Comparison of ENCODE assay signal across 1 cellular context in the genomic region with DNA sequence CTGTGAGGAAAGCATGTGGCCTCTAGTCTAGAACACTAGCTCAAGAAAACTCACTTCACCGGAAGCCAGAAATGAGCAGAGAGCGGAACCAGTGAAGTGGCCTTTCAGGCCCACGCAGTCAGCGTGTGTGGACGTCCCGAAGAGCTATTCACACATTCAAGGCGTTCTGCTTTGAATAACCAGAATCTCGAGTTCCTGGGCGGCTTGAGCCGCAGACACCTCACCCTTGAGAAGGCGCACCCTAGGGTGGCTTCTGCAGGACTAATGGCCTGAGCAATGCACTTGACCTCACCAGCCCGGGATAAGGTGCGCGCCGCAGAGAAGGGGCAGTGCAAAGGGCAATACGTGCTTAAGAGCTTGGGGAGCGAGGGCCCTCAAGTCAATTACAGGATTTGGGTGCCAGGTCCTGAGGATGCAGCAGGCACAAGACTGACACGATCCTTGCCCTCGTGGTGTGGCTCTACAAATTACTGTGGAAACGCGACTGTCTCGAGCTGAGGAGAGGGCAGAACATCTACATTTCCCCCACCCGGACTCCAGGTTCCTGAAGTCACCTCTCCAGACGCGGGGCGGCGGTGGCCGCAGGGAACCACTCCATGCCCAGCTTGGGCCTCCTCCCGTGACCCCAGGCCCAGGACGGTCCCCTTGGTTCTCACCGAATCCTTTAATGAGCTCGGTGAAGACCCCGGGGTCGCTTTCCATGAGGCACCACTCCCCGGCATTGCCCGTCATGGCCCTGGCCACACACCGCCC.
A peak's percentile ranks its signal among the peaks of the same experiment; 100 is the strongest.
TF ChIP-seq lines count a peak whose summit lies in the region.

No MANE protein-coding gene starts in this region.

TF ChIP-seq in K562, 482 proteins besides CTCF, POLR2A, EP300 and RAD21 (continued from another document and continues in another):
- TF ChIP-seq, protein P1, sequence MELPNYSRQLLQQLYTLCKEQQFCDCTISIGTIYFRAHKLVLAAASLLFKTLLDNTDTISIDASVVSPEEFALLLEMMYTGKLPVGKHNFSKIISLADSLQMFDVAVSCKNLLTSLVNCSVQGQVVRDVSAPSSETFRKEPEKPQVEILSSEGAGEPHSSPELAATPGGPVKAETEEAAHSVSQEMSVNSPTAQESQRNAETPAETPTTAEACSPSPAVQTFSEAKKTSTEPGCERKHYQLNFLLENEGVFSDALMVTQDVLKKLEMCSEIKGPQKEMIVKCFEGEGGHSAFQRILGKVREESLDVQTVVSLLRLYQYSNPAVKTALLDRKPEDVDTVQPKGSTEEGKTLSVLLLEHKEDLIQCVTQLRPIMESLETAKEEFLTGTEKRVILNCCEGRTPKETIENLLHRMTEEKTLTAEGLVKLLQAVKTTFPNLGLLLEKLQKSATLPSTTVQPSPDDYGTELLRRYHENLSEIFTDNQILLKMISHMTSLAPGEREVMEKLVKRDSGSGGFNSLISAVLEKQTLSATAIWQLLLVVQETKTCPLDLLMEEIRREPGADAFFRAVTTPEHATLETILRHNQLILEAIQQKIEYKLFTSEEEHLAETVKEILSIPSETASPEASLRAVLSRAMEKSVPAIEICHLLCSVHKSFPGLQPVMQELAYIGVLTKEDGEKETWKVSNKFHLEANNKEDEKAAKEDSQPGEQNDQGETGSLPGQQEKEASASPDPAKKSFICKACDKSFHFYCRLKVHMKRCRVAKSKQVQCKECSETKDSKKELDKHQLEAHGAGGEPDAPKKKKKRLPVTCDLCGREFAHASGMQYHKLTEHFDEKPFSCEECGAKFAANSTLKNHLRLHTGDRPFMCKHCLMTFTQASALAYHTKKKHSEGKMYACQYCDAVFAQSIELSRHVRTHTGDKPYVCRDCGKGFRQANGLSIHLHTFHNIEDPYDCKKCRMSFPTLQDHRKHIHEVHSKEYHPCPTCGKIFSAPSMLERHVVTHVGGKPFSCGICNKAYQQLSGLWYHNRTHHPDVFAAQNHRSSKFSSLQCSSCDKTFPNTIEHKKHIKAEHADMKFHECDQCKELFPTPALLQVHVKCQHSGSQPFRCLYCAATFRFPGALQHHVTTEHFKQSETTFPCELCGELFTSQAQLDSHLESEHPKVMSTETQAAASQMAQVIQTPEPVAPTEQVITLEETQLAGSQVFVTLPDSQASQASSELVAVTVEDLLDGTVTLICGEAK (IDR thresholded peaks at IDR 0.05) = no peak; the same call in 1 of the 2 replicates
- TF ChIP-seq, protein P1 (CRISPR knock-in tag; IDR thresholded peaks at IDR 0.05) = peak; percentile 26; the same call in 1 of the 2 replicates
- TF ChIP-seq ZNF436 (CRISPR knock-in tag; IDR thresholded peaks at IDR 0.05) (peak; percentile 71; the same call in 1 of the 2 replicates), SLC30A9 (CRISPR knock-in tag; IDR thresholded peaks at IDR 0.05) (no peak), FOXJ3 (CRISPR knock-in tag; IDR thresholded peaks at IDR 0.05) (no peak), ZNF253 (CRISPR knock-in tag; conservative IDR thresholded peaks at IDR 0.05) (no peak), LCOR (CRISPR knock-in tag; IDR thresholded peaks at IDR 0.05) (peak; percentile 64; the same call in 1 of the 2 replicates), SRF (CRISPR knock-in tag; IDR thresholded peaks at IDR 0.05) (peak; percentile 20 to 27; a peak in 1 of 4 replicates), NFIC (IDR thresholded peaks at IDR 0.05) (no peak), ZNF644 (tag; IDR thresholded peaks at IDR 0.05; ENCODE audit: low read depth) (no peak), ZNF384 (IDR thresholded peaks at IDR 0.05; ENCODE audit: low read depth, low read length) (no peak), RB1 (IDR thresholded peaks at IDR 0.05; ENCODE audit: low read depth) (no peak), SNRNP70 (optimal IDR thresholded peaks at IDR 0.05; ENCODE audit: low read depth, low read length) (no peak), TEAD1 (CRISPR knock-in tag; IDR thresholded peaks at IDR 0.05) (0 out of 4 replicates have a peak, but pooled peaks of 1 of the 2 experiments have one; percentile 60), ZBTB1 (CRISPR knock-in tag; IDR thresholded peaks at IDR 0.05; ENCODE audit: borderline replicate concordance, low read depth) (no peak), ZFX (CRISPR knock-in tag; IDR thresholded peaks at IDR 0.05) (no peak; the same call in 1 of the 2 replicates), ZNF217 (CRISPR knock-in tag; IDR thresholded peaks at IDR 0.05) (no peak), EP400 (IDR thresholded peaks at IDR 0.05) (no peak), ZNF41 (CRISPR knock-in tag; conservative IDR thresholded peaks at IDR 0.05) (peak; percentile 39; the same call in 1 of the 2 replicates), KLF6 (CRISPR knock-in tag; IDR thresholded peaks at IDR 0.05; ENCODE audit: borderline replicate concordance) (peak; percentile 57; the same call in 1 of the 2 replicates), ZNF239 (CRISPR knock-in tag; IDR thresholded peaks at IDR 0.05) (no peak; the same call in 1 of the 2 replicates), SAP30 (IDR thresholded peaks at IDR 0.05; ENCODE audit: borderline replicate concordance, insufficient read depth, low read depth, low read length, poor library complexity, severe bottlenecking) (peak; percentile 3), MEF2A (IDR thresholded peaks at IDR 0.05; ENCODE audit: control insufficient read depth, low read depth, low read length) (no peak), ESRRB (CRISPR knock-in tag; IDR thresholded peaks at IDR 0.05; ENCODE audit: borderline replicate concordance) (no peak), POLR2G (IDR thresholded peaks at IDR 0.05; ENCODE audit: low read depth, low read length) (no peak), ELF4 (CRISPR knock-in tag; IDR thresholded peaks at IDR 0.05) (no peak), STAT5A (IDR thresholded peaks at IDR 0.05; ENCODE audit: borderline replicate concordance, low read length) (no peak), COPS2 (conservative IDR thresholded peaks at IDR 0.05) (no peak), KAT7 (CRISPR knock-in tag; IDR thresholded peaks at IDR 0.05; ENCODE audit: borderline replicate concordance) (peak; percentile 83; the same call in 1 of the 2 replicates), NFIX (CRISPR knock-in tag; IDR thresholded peaks at IDR 0.05; ENCODE audit: low read depth) (no peak), ZFP1 (CRISPR knock-in tag; IDR thresholded peaks at IDR 0.05) (no peak), TARDBP (IDR thresholded peaks at IDR 0.05) (no peak), NCOA2 (IDR thresholded peaks at IDR 0.05; ENCODE audit: partially characterized antibody in 2 of 2) (no peak), CHCHD3 (CRISPR knock-in tag; IDR thresholded peaks at IDR 0.05) (no peak), TAF7 (tag; IDR thresholded peaks at IDR 0.05) (peak; percentile 82; the same call in 1 of the 2 replicates), SMAD3 (CRISPR knock-in tag; conservative IDR thresholded peaks at IDR 0.05) (no peak), HNRNPLL (IDR thresholded peaks at IDR 0.05; ENCODE audit: low read depth, low read length, poor library complexity, severe bottlenecking) (peak; percentile 91)
- TF ChIP-seq, protein P2, sequence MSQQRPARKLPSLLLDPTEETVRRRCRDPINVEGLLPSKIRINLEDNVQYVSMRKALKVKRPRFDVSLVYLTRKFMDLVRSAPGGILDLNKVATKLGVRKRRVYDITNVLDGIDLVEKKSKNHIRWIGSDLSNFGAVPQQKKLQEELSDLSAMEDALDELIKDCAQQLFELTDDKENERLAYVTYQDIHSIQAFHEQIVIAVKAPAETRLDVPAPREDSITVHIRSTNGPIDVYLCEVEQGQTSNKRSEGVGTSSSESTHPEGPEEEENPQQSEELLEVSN (IDR thresholded peaks at IDR 0.05; ENCODE audit: borderline replicate concordance in 1 of 2, extremely low read depth in 1 of 2, insufficient read depth in 1 of 2, insufficient read length in 1 of 2, low read depth in 1 of 2, low read length in 1 of 2, poor library complexity in 1 of 2, severe bottlenecking in 1 of 2) = peak; percentile 24 to 44
- TF ChIP-seq, protein P3, sequence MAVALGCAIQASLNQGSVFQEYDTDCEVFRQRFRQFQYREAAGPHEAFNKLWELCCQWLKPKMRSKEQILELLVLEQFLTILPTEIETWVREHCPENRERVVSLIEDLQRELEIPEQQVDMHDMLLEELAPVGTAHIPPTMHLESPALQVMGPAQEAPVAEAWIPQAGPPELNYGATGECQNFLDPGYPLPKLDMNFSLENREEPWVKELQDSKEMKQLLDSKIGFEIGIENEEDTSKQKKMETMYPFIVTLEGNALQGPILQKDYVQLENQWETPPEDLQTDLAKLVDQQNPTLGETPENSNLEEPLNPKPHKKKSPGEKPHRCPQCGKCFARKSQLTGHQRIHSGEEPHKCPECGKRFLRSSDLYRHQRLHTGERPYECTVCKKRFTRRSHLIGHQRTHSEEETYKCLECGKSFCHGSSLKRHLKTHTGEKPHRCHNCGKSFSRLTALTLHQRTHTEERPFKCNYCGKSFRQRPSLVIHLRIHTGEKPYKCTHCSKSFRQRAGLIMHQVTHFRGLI (CRISPR knock-in tag; IDR thresholded peaks at IDR 0.05) = 0 out of 2 replicates have a peak, but pooled peaks have one; percentile 65
- TF ChIP-seq, protein P4, sequence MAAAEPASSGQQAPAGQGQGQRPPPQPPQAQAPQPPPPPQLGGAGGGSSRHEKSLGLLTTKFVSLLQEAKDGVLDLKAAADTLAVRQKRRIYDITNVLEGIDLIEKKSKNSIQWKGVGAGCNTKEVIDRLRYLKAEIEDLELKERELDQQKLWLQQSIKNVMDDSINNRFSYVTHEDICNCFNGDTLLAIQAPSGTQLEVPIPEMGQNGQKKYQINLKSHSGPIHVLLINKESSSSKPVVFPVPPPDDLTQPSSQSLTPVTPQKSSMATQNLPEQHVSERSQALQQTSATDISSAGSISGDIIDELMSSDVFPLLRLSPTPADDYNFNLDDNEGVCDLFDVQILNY (CRISPR knock-in tag; IDR thresholded peaks at IDR 0.05) = 0 out of 2 replicates have a peak, but pooled peaks have one; percentile 4
- TF ChIP-seq, protein P5, sequence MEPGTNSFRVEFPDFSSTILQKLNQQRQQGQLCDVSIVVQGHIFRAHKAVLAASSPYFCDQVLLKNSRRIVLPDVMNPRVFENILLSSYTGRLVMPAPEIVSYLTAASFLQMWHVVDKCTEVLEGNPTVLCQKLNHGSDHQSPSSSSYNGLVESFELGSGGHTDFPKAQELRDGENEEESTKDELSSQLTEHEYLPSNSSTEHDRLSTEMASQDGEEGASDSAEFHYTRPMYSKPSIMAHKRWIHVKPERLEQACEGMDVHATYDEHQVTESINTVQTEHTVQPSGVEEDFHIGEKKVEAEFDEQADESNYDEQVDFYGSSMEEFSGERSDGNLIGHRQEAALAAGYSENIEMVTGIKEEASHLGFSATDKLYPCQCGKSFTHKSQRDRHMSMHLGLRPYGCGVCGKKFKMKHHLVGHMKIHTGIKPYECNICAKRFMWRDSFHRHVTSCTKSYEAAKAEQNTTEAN (CRISPR knock-in tag; IDR thresholded peaks at IDR 0.05) = no peak
- TF ChIP-seq, protein P6, sequence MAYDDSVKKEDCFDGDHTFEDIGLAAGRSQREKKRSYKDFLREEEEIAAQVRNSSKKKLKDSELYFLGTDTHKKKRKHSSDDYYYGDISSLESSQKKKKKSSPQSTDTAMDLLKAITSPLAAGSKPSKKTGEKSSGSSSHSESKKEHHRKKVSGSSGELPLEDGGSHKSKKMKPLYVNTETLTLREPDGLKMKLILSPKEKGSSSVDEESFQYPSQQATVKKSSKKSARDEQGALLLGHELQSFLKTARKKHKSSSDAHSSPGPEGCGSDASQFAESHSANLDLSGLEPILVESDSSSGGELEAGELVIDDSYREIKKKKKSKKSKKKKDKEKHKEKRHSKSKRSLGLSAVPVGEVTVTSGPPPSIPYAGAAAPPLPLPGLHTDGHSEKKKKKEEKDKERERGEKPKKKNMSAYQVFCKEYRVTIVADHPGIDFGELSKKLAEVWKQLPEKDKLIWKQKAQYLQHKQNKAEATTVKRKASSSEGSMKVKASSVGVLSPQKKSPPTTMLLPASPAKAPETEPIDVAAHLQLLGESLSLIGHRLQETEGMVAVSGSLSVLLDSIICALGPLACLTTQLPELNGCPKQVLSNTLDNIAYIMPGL (CRISPR knock-in tag; IDR thresholded peaks at IDR 0.05) = no peak
- TF ChIP-seq, protein P7, sequence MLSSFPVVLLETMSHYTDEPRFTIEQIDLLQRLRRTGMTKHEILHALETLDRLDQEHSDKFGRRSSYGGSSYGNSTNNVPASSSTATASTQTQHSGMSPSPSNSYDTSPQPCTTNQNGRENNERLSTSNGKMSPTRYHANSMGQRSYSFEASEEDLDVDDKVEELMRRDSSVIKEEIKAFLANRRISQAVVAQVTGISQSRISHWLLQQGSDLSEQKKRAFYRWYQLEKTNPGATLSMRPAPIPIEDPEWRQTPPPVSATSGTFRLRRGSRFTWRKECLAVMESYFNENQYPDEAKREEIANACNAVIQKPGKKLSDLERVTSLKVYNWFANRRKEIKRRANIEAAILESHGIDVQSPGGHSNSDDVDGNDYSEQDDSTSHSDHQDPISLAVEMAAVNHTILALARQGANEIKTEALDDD (IDR thresholded peaks at IDR 0.05) = 0 out of 2 replicates have a peak, but pooled peaks have one; percentile 6
- TF ChIP-seq, protein P8, sequence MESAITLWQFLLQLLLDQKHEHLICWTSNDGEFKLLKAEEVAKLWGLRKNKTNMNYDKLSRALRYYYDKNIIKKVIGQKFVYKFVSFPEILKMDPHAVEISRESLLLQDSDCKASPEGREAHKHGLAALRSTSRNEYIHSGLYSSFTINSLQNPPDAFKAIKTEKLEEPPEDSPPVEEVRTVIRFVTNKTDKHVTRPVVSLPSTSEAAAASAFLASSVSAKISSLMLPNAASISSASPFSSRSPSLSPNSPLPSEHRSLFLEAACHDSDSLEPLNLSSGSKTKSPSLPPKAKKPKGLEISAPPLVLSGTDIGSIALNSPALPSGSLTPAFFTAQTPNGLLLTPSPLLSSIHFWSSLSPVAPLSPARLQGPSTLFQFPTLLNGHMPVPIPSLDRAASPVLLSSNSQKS (CRISPR knock-in tag; IDR thresholded peaks at IDR 0.05) = no peak
